ENCODE assay signal across 8 cellular contexts in genomic region chr19:4123615-4124568, GRCh38. TPM values are rescaled to one million over a fixed set of nuclear protein-coding genes. Genes with fewer than 3 reads are reported as not detected.
DNase-seq lines count a peak whose midpoint lies in the region; TF ChIP-seq lines count a peak whose summit lies in the region.

TSS of gene MAP2K2 (minus strand) at chr19:4124122. CDS start at chr19:4123875, 247 bp downstream.

- H3K27ac ChIP-seq in SK-N-SH (ENCODE audit: low read depth in 2 of 2, low read length in 1 of 2), result peak within 1 kb of the TSS in 1 of 2 experiments; percentile 76; a peak in 2 of 4 replicates

- peaks cover 4% of the 10 kb centered on the region for H3F3A ChIP-seq in SK-N-SH (replicated peaks; ENCODE audit: insufficient read depth)

- TF ChIP-seq POLR2A in NB4 (IDR thresholded peaks at IDR 0.05; ENCODE audit: extremely low read depth, insufficient read length), result peak; percentile 68

- peaks cover 42% of the 10 kb centered on the region for H3K79me2 ChIP-seq in SK-N-SH (ENCODE audit: insufficient read depth)

- no peak for TF ChIP-seq CTCF in NB4 (IDR thresholded peaks at IDR 0.05; ENCODE audit: low read depth, low read length)
- no peak for TF ChIP-seq CTCF in SK-N-SH (IDR thresholded peaks at IDR 0.05)

- H3K9ac ChIP-seq in SK-N-SH, result peak within 1 kb of the TSS; percentile 90

- peak within 1 kb of the TSS; percentile 64 for H3K4me3 ChIP-seq in HAP-1
- peak within 1 kb of the TSS; percentile 67 for H3K4me3 ChIP-seq in NB4 (ENCODE audit: low read depth, low read length)
- peak within 1 kb of the TSS; percentile 65 to 74 for H3K4me3 ChIP-seq in SK-N-SH (ENCODE audit: low read depth in 2 of 2, low read length in 1 of 2)

- H3K27me3 ChIP-seq in HAP-1 (ENCODE audit: low read depth) (no peaks in the 10 kb centered on the region), SK-N-SH (ENCODE audit: insufficient read depth) (no peaks in the 10 kb centered on the region)

- H3K4me1 ChIP-seq in HAP-1 (peaks cover 10% of the 10 kb centered on the region), SK-N-SH (ENCODE audit: control insufficient read depth in 1 of 2, insufficient read depth in 2 of 2, low read depth in 1 of 2, low read length in 1 of 2) (peaks cover 0 to 14% of the 10 kb centered on the region in 2 experiments; a peak in 2 of 4 replicates)

- peaks cover 29% of the 10 kb centered on the region for H4K20me1 ChIP-seq in SK-N-SH (ENCODE audit: insufficient read depth)

- H3K36me3 ChIP-seq in HAP-1 (replicated peaks) (peaks cover 3% of the 10 kb centered on the region; the same call in 1 of the 2 replicates), SK-N-SH (replicated peaks in 1 of 2; ENCODE audit: control insufficient read depth in 1 of 2, insufficient read depth in 2 of 2, low read length in 1 of 2) (peaks cover 0 to 2% of the 10 kb centered on the region in 2 experiments)

- in situ Hi-C loops in HAP-1 (cut with MboI; ENCODE audit: low sequenced_read_pairs), result no loop called here

- H3K9me3 ChIP-seq in HAP-1, result no peaks in the 10 kb centered on the region
- H3K9me3 ChIP-seq in SK-N-SH, result no peaks in the 10 kb centered on the region

- peak; percentile 94 for DNase-seq in ELR (ENCODE audit: low read depth)
- peak; percentile 85 to 97 for DNase-seq in HAP-1 (ENCODE audit: low spot score in 2 of 2)
- peak; percentile 87 for DNase-seq in NB4 (ENCODE audit: low read depth)
- DNase-seq in SK-N-SH, result peak; percentile 100
- peak; percentile 96 for DNase-seq in activated naive CD4-positive, alpha-beta T cell treated with anti-CD3 and anti-CD28 coated beads, Interleukin-2, amount 50 U/mL, for 16 hours
- DNase-seq in germinal center (ENCODE audit: low spot score), result peak; percentile 96
- DNase-seq in nucleus accumbens (lab: John Stamatoyannopoulos, UW), result peak in 55 of 56 donors; percentile 50 to 97 (median 90)
- DNase-seq in superior temporal gyrus (ENCODE audit: extremely low spot score), result peak; percentile 94

- H3K4me2 ChIP-seq in SK-N-SH, result peak within 1 kb of the TSS; percentile 96

- TF ChIP-seq EP300 in SK-N-SH (IDR thresholded peaks at IDR 0.05; ENCODE audit: borderline replicate concordance in 1 of 2, low read depth in 1 of 2, low read length in 1 of 2), result no peak

- H3K9me2 ChIP-seq in SK-N-SH, result no peaks in the 10 kb centered on the region

- no peak for TF ChIP-seq RAD21 in SK-N-SH (IDR thresholded peaks at IDR 0.05; ENCODE audit: low read length)

- peak within 1 kb of the TSS; percentile 96 for H2AFZ ChIP-seq in SK-N-SH (ENCODE audit: low read depth)

- CTCF ChIA-PET in SK-N-SH (lab: Yijun Ruan, JAX), result interaction anchor here (2.1 kb wide), 1 partner anchor 16 kb away, joined by 15 read pairs; no protein-coding TSS in a partner anchor

- POLR2A ChIA-PET in SK-N-SH (lab: Yijun Ruan, JAX), result no interaction called here

- 2% methylated on average over 42 of the region's 102 CpGs for WGBS in SK-N-SH (ENCODE audit: low lambda C conversion rate)

TF ChIP-seq in SK-N-SH, 30 proteins besides CTCF, POLR2A, EP300 and RAD21:
- peak; percentile 92 for TF ChIP-seq TAF1 (IDR thresholded peaks at IDR 0.05; ENCODE audit: borderline replicate concordance, low read depth, low read length)
- peak; percentile 96 for TF ChIP-seq MAX (IDR thresholded peaks at IDR 0.05; ENCODE audit: low read depth)
- peak; percentile 99 for TF ChIP-seq ZBTB33 (IDR thresholded peaks at IDR 0.05; ENCODE audit: borderline replicate concordance, low read depth)
- TF ChIP-seq NRF1 (IDR thresholded peaks at IDR 0.05; ENCODE audit: low read depth, low read length), result peak; percentile 91
- peak; percentile 97; the same call in 1 of the 2 replicates for TF ChIP-seq SIN3A (IDR thresholded peaks at IDR 0.05; ENCODE audit: borderline replicate concordance, low read depth, low read length)
- TF ChIP-seq MXI1 (IDR thresholded peaks at IDR 0.05; ENCODE audit: low read depth, low read length), result peak; percentile 91
- TF ChIP-seq NFIC (IDR thresholded peaks at IDR 0.05; ENCODE audit: borderline replicate concordance), result no peak
- peak; percentile 100 for TF ChIP-seq CHD2 (IDR thresholded peaks at IDR 0.05; ENCODE audit: low read length, partially characterized antibody)
- TF ChIP-seq POLR2AphosphoS5 (IDR thresholded peaks at IDR 0.05; ENCODE audit: low read depth, low read length), result peak; percentile 97
- TF ChIP-seq USF2 (IDR thresholded peaks at IDR 0.05; ENCODE audit: borderline replicate concordance, low read depth, low read length), result no peak

RNA-seq across cellular contexts. Expression of gene MAP2K2, which starts in this region (rescaled TPM):
- 67.2 and 114 TPM in 2 replicates for polyA plus RNA-seq in SK-N-SH (2012; rRNA removed)
- 55.7 and 82.6 TPM in 2 replicates for polyA plus RNA-seq in SK-N-SH (2012; cell fraction: cytosol; rRNA removed)
- 156 and 227 TPM in 2 replicates for polyA plus RNA-seq in SK-N-SH (2012; cell fraction: nucleus; rRNA removed)
